In the genomic region with DNA sequence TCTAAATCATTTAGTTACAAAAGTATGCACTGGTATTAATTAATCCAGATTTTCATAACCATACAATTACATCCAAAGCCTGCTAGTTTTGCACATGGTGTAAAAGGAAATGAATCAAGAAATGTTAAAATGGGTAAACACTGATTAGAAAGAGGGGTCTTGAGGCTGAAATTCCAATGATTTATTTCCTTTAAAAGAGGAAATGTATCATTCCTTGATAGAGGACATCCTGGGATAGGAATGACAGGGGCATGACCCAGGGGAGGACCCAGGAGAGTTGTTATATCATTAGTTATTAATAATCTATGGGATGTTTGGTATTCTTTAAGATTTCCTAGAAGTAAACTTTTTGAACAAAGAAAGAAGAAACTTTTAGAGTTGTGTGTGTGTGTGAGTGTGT, we compare ENCODE assay signal across 2 cellular contexts.
TF ChIP-seq lines count a peak whose summit lies in the region.

No MANE protein-coding gene starts in this region.

TF ChIP-seq in GM23338, 12 proteins besides CTCF, POLR2A, EP300 and RAD21 (continues in another document):
- TF ChIP-seq, protein P1, sequence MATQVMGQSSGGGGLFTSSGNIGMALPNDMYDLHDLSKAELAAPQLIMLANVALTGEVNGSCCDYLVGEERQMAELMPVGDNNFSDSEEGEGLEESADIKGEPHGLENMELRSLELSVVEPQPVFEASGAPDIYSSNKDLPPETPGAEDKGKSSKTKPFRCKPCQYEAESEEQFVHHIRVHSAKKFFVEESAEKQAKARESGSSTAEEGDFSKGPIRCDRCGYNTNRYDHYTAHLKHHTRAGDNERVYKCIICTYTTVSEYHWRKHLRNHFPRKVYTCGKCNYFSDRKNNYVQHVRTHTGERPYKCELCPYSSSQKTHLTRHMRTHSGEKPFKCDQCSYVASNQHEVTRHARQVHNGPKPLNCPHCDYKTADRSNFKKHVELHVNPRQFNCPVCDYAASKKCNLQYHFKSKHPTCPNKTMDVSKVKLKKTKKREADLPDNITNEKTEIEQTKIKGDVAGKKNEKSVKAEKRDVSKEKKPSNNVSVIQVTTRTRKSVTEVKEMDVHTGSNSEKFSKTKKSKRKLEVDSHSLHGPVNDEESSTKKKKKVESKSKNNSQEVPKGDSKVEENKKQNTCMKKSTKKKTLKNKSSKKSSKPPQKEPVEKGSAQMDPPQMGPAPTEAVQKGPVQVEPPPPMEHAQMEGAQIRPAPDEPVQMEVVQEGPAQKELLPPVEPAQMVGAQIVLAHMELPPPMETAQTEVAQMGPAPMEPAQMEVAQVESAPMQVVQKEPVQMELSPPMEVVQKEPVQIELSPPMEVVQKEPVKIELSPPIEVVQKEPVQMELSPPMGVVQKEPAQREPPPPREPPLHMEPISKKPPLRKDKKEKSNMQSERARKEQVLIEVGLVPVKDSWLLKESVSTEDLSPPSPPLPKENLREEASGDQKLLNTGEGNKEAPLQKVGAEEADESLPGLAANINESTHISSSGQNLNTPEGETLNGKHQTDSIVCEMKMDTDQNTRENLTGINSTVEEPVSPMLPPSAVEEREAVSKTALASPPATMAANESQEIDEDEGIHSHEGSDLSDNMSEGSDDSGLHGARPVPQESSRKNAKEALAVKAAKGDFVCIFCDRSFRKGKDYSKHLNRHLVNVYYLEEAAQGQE (IDR thresholded peaks at IDR 0.05; ENCODE audit: unreplicated experiment): no peak
- no peak for TF ChIP-seq NANOG (IDR thresholded peaks at IDR 0.05; ENCODE audit: borderline replicate concordance)
- TF ChIP-seq, protein P2, sequence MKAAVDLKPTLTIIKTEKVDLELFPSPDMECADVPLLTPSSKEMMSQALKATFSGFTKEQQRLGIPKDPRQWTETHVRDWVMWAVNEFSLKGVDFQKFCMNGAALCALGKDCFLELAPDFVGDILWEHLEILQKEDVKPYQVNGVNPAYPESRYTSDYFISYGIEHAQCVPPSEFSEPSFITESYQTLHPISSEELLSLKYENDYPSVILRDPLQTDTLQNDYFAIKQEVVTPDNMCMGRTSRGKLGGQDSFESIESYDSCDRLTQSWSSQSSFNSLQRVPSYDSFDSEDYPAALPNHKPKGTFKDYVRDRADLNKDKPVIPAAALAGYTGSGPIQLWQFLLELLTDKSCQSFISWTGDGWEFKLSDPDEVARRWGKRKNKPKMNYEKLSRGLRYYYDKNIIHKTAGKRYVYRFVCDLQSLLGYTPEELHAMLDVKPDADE (IDR thresholded peaks at IDR 0.05): no peak
- TF ChIP-seq ZNF114 (CRISPR knock-in tag; IDR thresholded peaks at IDR 0.05): no peak
- TF ChIP-seq EZH2 (IDR thresholded peaks at IDR 0.05; ENCODE audit: low read depth, unreplicated experiment): no peak
- TF ChIP-seq JUNB (IDR thresholded peaks at IDR 0.05; ENCODE audit: unreplicated experiment): no peak
- TF ChIP-seq STAT1 (IDR thresholded peaks at IDR 0.05; ENCODE audit: unreplicated experiment): no peak
- TF ChIP-seq CREB1 (CRISPR knock-in tag; IDR thresholded peaks at IDR 0.05; ENCODE audit: low read depth): no peak
- TF ChIP-seq POLR2AphosphoS5 (IDR thresholded peaks at IDR 0.05; ENCODE audit: low read depth): no peak
- no peak for TF ChIP-seq EZH2phosphoT487 (IDR thresholded peaks at IDR 0.05; ENCODE audit: unreplicated experiment)
- TF ChIP-seq ZNF331 (CRISPR knock-in tag; IDR thresholded peaks at IDR 0.05; ENCODE audit: low read depth): no peak

TF ChIP-seq in endothelial cell of umbilical vein, 7 proteins besides CTCF, POLR2A, EP300 and RAD21:
- TF ChIP-seq, protein P3, sequence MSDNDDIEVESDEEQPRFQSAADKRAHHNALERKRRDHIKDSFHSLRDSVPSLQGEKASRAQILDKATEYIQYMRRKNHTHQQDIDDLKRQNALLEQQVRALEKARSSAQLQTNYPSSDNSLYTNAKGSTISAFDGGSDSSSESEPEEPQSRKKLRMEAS (IDR thresholded peaks at IDR 0.05; ENCODE audit: insufficient read depth, insufficient read length): no peak
- TF ChIP-seq JUN (IDR thresholded peaks at IDR 0.05; ENCODE audit: borderline replicate concordance, insufficient read depth, insufficient read length, low read depth): peak; percentile 96
- TF ChIP-seq EZH2 (IDR thresholded peaks at IDR 0.05; ENCODE audit: borderline replicate concordance, low read depth, low read length, severe bottlenecking): no peak
- no peak for TF ChIP-seq MYC (IDR thresholded peaks at IDR 0.05; ENCODE audit: low read depth, low read length)
- peak; percentile 83 for TF ChIP-seq POLR2AphosphoS5 (IDR thresholded peaks at IDR 0.05; ENCODE audit: insufficient read depth, low read depth, low read length)
- peak; percentile 91 for TF ChIP-seq FOS (IDR thresholded peaks at IDR 0.05; ENCODE audit: borderline replicate concordance, insufficient read depth, low read length)
- peak; percentile 91 for TF ChIP-seq GATA2 (IDR thresholded peaks at IDR 0.05; ENCODE audit: insufficient read depth, insufficient read length, low read depth, low read length)
